Comparison of ENCODE assay signal across 36 cellular contexts in the genomic region with DNA sequence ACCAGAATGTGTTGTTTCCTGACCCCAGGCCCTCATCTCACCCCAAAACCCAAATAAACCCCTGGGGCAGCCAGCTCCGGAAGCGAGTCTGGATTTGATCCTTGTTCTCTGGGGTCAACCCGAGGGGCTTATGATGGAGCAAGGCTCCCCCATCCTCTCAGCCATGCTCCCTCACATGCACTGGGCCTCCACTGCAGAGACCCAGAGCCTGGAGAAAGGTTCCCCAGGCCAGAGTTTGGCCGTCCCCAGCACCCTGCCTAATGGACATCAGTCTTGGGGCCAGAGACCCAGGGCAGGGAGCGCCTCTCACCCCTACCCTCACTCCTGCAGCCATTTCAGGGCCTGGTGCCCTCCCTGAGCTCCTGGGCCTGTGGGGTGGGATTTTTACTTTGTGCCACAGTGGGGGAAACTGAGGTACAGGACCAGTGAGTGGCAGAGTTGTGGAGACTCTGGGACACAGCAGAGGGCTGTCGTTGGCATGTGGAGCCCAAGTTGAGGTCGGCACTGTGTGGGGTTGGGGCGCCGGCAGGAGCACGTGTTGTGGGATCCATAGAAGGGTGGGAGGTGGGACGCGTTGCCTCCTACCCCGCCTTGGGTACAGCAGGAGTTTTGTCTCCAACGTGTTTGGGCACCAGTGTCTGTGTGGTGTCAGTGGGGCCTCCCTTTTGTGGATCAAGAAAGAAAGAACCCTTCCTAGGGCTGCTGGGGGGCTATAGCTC. TPM values are rescaled to one million over a fixed set of nuclear protein-coding genes. Genes with fewer than 3 reads are reported as not detected.
DNase-seq lines count a peak whose midpoint lies in the region; ATAC-seq, FAIRE-seq and TF ChIP-seq lines count a peak whose summit lies in the region.
"Had no signal": no experiment of that assay in that cellular context is flagged by ENCODE, and none has a peak within 500 bp of the region (broad histone marks: within the 10 kb centered on the region; RNA-seq: fewer than 3 reads in every experiment).

No MANE protein-coding gene starts in this region.

- ATAC-seq in A549 (no peak), GM18861 (IDR thresholded peaks at IDR 0.05; ENCODE audit: unreplicated experiment) (no peak), GM21619 (IDR thresholded peaks at IDR 0.05; ENCODE audit: unreplicated experiment) (no peak)
- ATAC-seq: activated CD4-positive, CD25-positive, alpha-beta regulatory T cell treated with anti-CD3 and anti-CD28 coated beads, Interleukin-2, amount 50 U/mL, for 24 hours; activated CD8-positive, alpha-beta memory T cell treated with anti-CD3 and anti-CD28 coated beads, Interleukin-2, amount 10 ng/mL, durations not matched to agents 7 days and 5 days; K562 had no signal

- H3K27ac ChIP-seq in A549 (no peak overlapping the region; a peak in 1 of 6 replicates), liver (ENCODE audit: low read depth in 1 of 2, low read length in 2 of 2) (peak overlapping the region; percentile 90 to 92), osteoblast (ENCODE audit: low read depth, low read length) (no peak overlapping the region), testis (no peak overlapping the region)
- H3K27ac ChIP-seq: GM23248, PC-9, thoracic aorta, uterus had no signal

- peak overlapping the region in 1 of 2 donors; percentile 48 for H3K9ac ChIP-seq in liver (ENCODE audit: low read depth in 1 of 2, low read length in 2 of 2)
- H3K9ac ChIP-seq: GM23248 had no signal

- H3K4me3 ChIP-seq in A549 (no peak overlapping the region), liver (ENCODE audit: low read depth in 1 of 3, low read length in 3 of 3) (peak overlapping the region in 2 of 3 donors; percentile 3 to 94), osteoblast (ENCODE audit: insufficient read depth, low read length) (no peak overlapping the region), testis (no peak overlapping the region)
- H3K4me3 ChIP-seq: GM23248, K562, PC-9, thoracic aorta, uterus had no signal

- no peaks in the 10 kb centered on the region for H3K36me3 Mint-ChIP-seq in brain
- H3K36me3 Mint-ChIP-seq: activated CD8-positive, alpha-beta memory T cell treated with anti-CD3 and anti-CD28 coated beads, Interleukin-2, amount 10 ng/mL, durations not matched to agents 7 days and 5 days; CD4-positive, CD25-positive, alpha-beta regulatory T cell; immature natural killer cell had no signal

- no peaks in the 10 kb centered on the region for H3K27me3 ChIP-seq in liver (ENCODE audit: control insufficient read depth in 4 of 4, insufficient read depth in 4 of 4, low read length in 3 of 4)
- peaks cover 38% of the 10 kb centered on the region for H3K27me3 ChIP-seq in osteoblast (ENCODE audit: insufficient read depth, low read length)
- no peaks in the 10 kb centered on the region for H3K27me3 ChIP-seq in testis

- peaks cover 0 to under 1% (median 0%) of the 10 kb centered on the region in 5 experiments for H3K9me3 Mint-ChIP-seq in brain
- H3K9me3 Mint-ChIP-seq: dendritic cell treated with granulocyte-macrophage colony-stimulating factor and Interleukin-4, amounts not matched to agents 40 ng/mL and 50 ng/mL, for 4 days had no signal

- TF ChIP-seq CTCF in A549 (IDR thresholded peaks at IDR 0.05), result no peak
- no peak for TF ChIP-seq CTCF in brain (conservative IDR thresholded peaks at IDR 0.05)
- no peak for TF ChIP-seq CTCF in liver (IDR thresholded peaks at IDR 0.05; ENCODE audit: low read depth, low read length, missing input control)
- no peak for TF ChIP-seq CTCF in osteoblast (IDR thresholded peaks at IDR 0.05; ENCODE audit: extremely low read depth, low read depth, low read length)
- no peak for TF ChIP-seq CTCF in testis (IDR thresholded peaks at IDR 0.05)

- intact Hi-C loops in testis (cut with DNase I; ENCODE audit: low total_unique reads), result no loop called here

- peak overlapping the region in 3 of 5 experiments; percentile 57 to 86 (median 69) for H3K27ac Mint-ChIP-seq in brain
- H3K27ac Mint-ChIP-seq: activated CD8-positive, alpha-beta memory T cell treated with anti-CD3 and anti-CD28 coated beads, Interleukin-2, amount 10 ng/mL, durations not matched to agents 7 days and 5 days; CD4-positive, CD25-positive, alpha-beta regulatory T cell; dendritic cell treated with granulocyte-macrophage colony-stimulating factor and Interleukin-4, amounts not matched to agents 40 ng/mL and 50 ng/mL, for 4 days; immature natural killer cell had no signal

- TF ChIP-seq POLR2A in A549 (IDR thresholded peaks at IDR 0.05; ENCODE audit: low read length) (no peak), testis (IDR thresholded peaks at IDR 0.05) (no peak)

- no peaks in the 10 kb centered on the region for H3K9me3 ChIP-seq in A549
- H3K9me3 ChIP-seq in liver (ENCODE audit: control insufficient read depth in 4 of 4, low read length in 3 of 4), result no peaks in the 10 kb centered on the region
- H3K9me3 ChIP-seq in osteoblast (ENCODE audit: low read depth, low read length), result no peaks in the 10 kb centered on the region
- no peaks in the 10 kb centered on the region for H3K9me3 ChIP-seq in testis
- H3K9me3 ChIP-seq: thoracic aorta, uterus had no signal

- no peak overlapping the region for H2AFZ ChIP-seq in osteoblast (ENCODE audit: low read length)
- H2AFZ ChIP-seq: GM23248, PC-9 had no signal

- peaks cover 7% of the 10 kb centered on the region for H3K27me3 Mint-ChIP-seq in brain

- WGBS in A549 (ENCODE audit: missing lambda C conversion rate), result 90% methylated on average over 10 of the region's 14 CpGs
- WGBS in liver, result 71% methylated on average over 14 of the region's 14 CpGs
- 91 to 96% methylated on average over 9 to 14 of the region's 14 CpGs for WGBS in testis, 2 donors

- no peaks in the 10 kb centered on the region for H3K79me2 ChIP-seq in osteoblast (ENCODE audit: insufficient read depth, low read length)

- DNase-seq in A549 (ENCODE audit: low read depth in 1 of 2, low spot score in 1 of 2) (no peak), osteoblast (ENCODE audit: insufficient read length, low spot score, missing footprints) (peak; percentile 92), NCI-H2227 treated with DMSO at 0.1 percent for 48 hours (lab: John Stamatoyannopoulos, UW) (no peak), testis (no peak)
- DNase-seq: activated CD4-positive, alpha-beta T cell treated with anti-CD3 and anti-CD28 coated beads, Interleukin-2, amount 50 U/mL, for 4 hours; activated CD8-positive, alpha-beta memory T cell treated with anti-CD3 and anti-CD28 coated beads, Interleukin-2, amount 10 ng/mL, durations not matched to agents 7 days and 5 days; activated T-cell treated with anti-CD3 and anti-CD28 coated beads, Interleukin-2, amount 50 U/mL, for 48 hours; CD4-positive, CD25-positive, alpha-beta regulatory T cell; central memory CD4-positive, alpha-beta T cell; DND-41; GF-D8; GM23248; immature natural killer cell; mesendoderm; NCI-H1105 treated with DMSO at 0.1 percent for 48 hours; NCI-H2029 treated with DMSO at 0.1 percent for 48 hours; NCI-H226; NCI-H526 treated with DMSO at 0.1 percent for 48 hours; occipital lobe; PC-9; Right ventricle myocardium superior; stimulated activated naive CD4-positive, alpha-beta T cell treated with Interleukin-2 at 50 U/mL for 16 hours; T-helper 2 cell; uterus had no signal

- no peak for TF ChIP-seq RAD21 in A549 (conservative IDR thresholded peaks at IDR 0.05 in 1 of 2, IDR thresholded peaks at IDR 0.05 in 1 of 2)
- no peak for TF ChIP-seq RAD21 in liver (IDR thresholded peaks at IDR 0.05)

- CTCF ChIA-PET in A549 (lab: Yijun Ruan, JAX), result interaction anchor here (1.4 to 7.8 kb wide), 3 partner anchors 13 to 51 kb away, joined by 6 to 79 read pairs (median 24); no protein-coding TSS in a partner anchor

- TF ChIP-seq EP300 in A549 (IDR thresholded peaks at IDR 0.05), result no peak

- POLR2A ChIA-PET in A549 (lab: Yijun Ruan, JAX), result no interaction called here

- H3K4me2 ChIP-seq in A549 (peak overlapping the region; percentile 92; the same call in 1 of the 3 replicates), osteoblast (ENCODE audit: insufficient read depth, low read length) (no peak overlapping the region)
- H3K4me2 ChIP-seq: PC-9 had no signal

- peaks cover 0 to 2% (median 0%) of the 10 kb centered on the region in 4 donors for H3K36me3 ChIP-seq in liver (ENCODE audit: control insufficient read depth in 4 of 4, insufficient read depth in 3 of 4, low read depth in 1 of 4, low read length in 3 of 4)
- H3K36me3 ChIP-seq in osteoblast (ENCODE audit: insufficient read depth, low read length), result no peaks in the 10 kb centered on the region
- H3K36me3 ChIP-seq in testis (ENCODE audit: low read depth, missing control alignments), result no peaks in the 10 kb centered on the region
- H3K36me3 ChIP-seq: thoracic aorta, uterus had no signal

- FAIRE-seq in A549 (lab: Jason Lieb, UNC), result no peak
- FAIRE-seq: astrocyte, D721Med, endometrium, HTR-8/SVneo, K562 had no signal

- H4K20me1 ChIP-seq in osteoblast (ENCODE audit: insufficient read depth, low read length), result no peaks in the 10 kb centered on the region

- H3K4me1 ChIP-seq in A549, result peaks cover 18% of the 10 kb centered on the region
- H3K4me1 ChIP-seq in liver (ENCODE audit: control insufficient read depth in 4 of 4, insufficient read depth in 4 of 4, low read length in 3 of 4), result peaks cover 21 to 51% (median 37%) of the 10 kb centered on the region in 4 donors
- H3K4me1 ChIP-seq in osteoblast (ENCODE audit: insufficient read depth, low read length), result no peaks in the 10 kb centered on the region
- H3K4me1 ChIP-seq in testis, result peaks cover 9% of the 10 kb centered on the region

- H3K4me1 Mint-ChIP-seq in brain, result peaks cover 16% of the 10 kb centered on the region

- peak overlapping the region; percentile 33 to 73 (median 68) for H3K4me3 Mint-ChIP-seq in brain
- H3K4me3 Mint-ChIP-seq: activated CD8-positive, alpha-beta memory T cell treated with anti-CD3 and anti-CD28 coated beads, Interleukin-2, amount 10 ng/mL, durations not matched to agents 7 days and 5 days; dendritic cell treated with granulocyte-macrophage colony-stimulating factor and Interleukin-4, amounts not matched to agents 40 ng/mL and 50 ng/mL, for 4 days had no signal

RNA-seq across cellular contexts. Expression of a gene that starts 3.6 kb away (rescaled TPM):
- 1.6 and 1.9 TPM in 2 replicates for polyA plus RNA-seq in A549 (2011; rRNA removed)
- 4.4 and 7.0 TPM in 2 replicates for polyA plus RNA-seq in A549 (2012; cell fraction: cytosol; rRNA removed)
- polyA plus RNA-seq in A549 (2012; cell fraction: nucleus; rRNA removed), result 25.1 and 29.5 TPM in 2 replicates
- polyA plus RNA-seq in A549 (2017; fragmentation: RNase III; extraction: RNeasy Plus Mini Kit Qiagen cat#74134 plus additional on column Dnase treatment), result 3.8 to 4.8 TPM (median 3.9 TPM) in 3 replicates
- polyA minus RNA-seq in A549 (2011; rRNA and poly(A)+ RNA removed), result 1.4 and 1.5 TPM in 2 replicates
- 28.4 TPM for polyA plus RNA-seq in brain (ENCODE audit: insufficient read depth, low read depth, low replicate concordance)
- 10 to 100 TPM; 39.1 to 40.0 TPM for total RNA-seq in liver
- 10 to 100 TPM in 1 of 2 donors, 1 to 10 TPM in 1; 5.6 to 19.1 TPM for polyA plus RNA-seq in liver
- total RNA-seq in osteoblast, result 0.29 and 0.36 TPM in 2 replicates
- 10 to 100 TPM; 79.6 to 93.7 TPM for total RNA-seq in testis
- polyA plus RNA-seq in testis (ENCODE audit: insufficient read depth, low read depth, low replicate concordance), result 39.2 TPM
- polyA plus RNA-seq: CD4-positive, CD25-positive, alpha-beta regulatory T cell; immature natural killer cell had no signal

RNA-seq across cellular contexts. Expression of a gene that starts 59.3 kb away (rescaled TPM):
- polyA plus RNA-seq in A549 (2011; rRNA removed), result 18.6 and 20.2 TPM in 2 replicates
- polyA plus RNA-seq in A549 (2012; cell fraction: cytosol; rRNA removed), result 24.7 and 30.2 TPM in 2 replicates
- 85.4 and 112 TPM in 2 replicates for polyA plus RNA-seq in A549 (2012; cell fraction: nucleus; rRNA removed)
- 29.6 to 29.9 TPM (median 29.6 TPM) in 3 replicates for polyA plus RNA-seq in A549 (2017; fragmentation: RNase III; extraction: RNeasy Plus Mini Kit Qiagen cat#74134 plus additional on column Dnase treatment)
- polyA minus RNA-seq in A549 (2011; rRNA and poly(A)+ RNA removed), result 36.4 and 57.7 TPM in 2 replicates
- 16.8 TPM for polyA plus RNA-seq in brain (ENCODE audit: insufficient read depth, low read depth, low replicate concordance)
- 10 to 100 TPM; 31.0 to 46.9 TPM for total RNA-seq in liver
- 10 to 100 TPM; 12.2 to 17.3 TPM for polyA plus RNA-seq in liver
- total RNA-seq in osteoblast, result 68.4 and 75.3 TPM in 2 replicates
- 100 to 1,000 TPM in 1 of 2 donors, 10 to 100 TPM in 1; 90.7 to 124 TPM for total RNA-seq in testis
- 38.1 TPM for polyA plus RNA-seq in testis (ENCODE audit: insufficient read depth, low read depth, low replicate concordance)

Comparison
In these comparisons a context has a peak if more than half of its experiments do, and no peak if none do; other contexts are left out.
1. H3K27ac ChIP-seq: peak in liver (2 of 2); none in A549 (0 of 2), osteoblast (single experiment) and testis (0 of 2).
2. H3K4me3 ChIP-seq: peak in liver (2 of 3); none in A549 (single experiment), osteoblast (single experiment) and testis (0 of 2).